18 cellular contexts compared by ENCODE assay signal in genomic region chr20:51569815-51570741, GRCh38. TPM values are rescaled to one million over a fixed set of nuclear protein-coding genes. Genes with fewer than 3 reads are reported as not detected.
DNase-seq lines count a peak whose midpoint lies in the region; ATAC-seq, FAIRE-seq and TF ChIP-seq lines count a peak whose summit lies in the region.
"Had no signal": no experiment of that assay in that cellular context is flagged by ENCODE, and none has a peak within 500 bp of the region (broad histone marks: within the 10 kb centered on the region; RNA-seq: fewer than 3 reads in every experiment).

No MANE protein-coding gene starts in this region.

- no TSS peak for BruUV-seq in IMR-90 (replicated peaks; lab: Mats Ljungman, UMichigan)

- H4K20me1 ChIP-seq in IMR-90 (ENCODE audit: insufficient read depth, low read length), result no peaks in the 10 kb centered on the region

- TF ChIP-seq CTCF in IMR-90 (conservative IDR thresholded peaks at IDR 0.05; ENCODE audit: low read depth, low read length), result no peak

- H2BK120ac ChIP-seq in IMR-90 (ENCODE audit: low read depth, low read length), result no peak overlapping the region

- no peak overlapping the region for H3K18ac ChIP-seq in IMR-90 (ENCODE audit: low read depth, low read length)

- peak overlapping the region; percentile 10; the same call in 1 of the 2 replicates for H3K4me2 ChIP-seq in IMR-90 (ENCODE audit: low read depth, low read length)

- no peak overlapping the region for H2AK9ac ChIP-seq in IMR-90 (replicated peaks; ENCODE audit: low read depth, low read length, poor library complexity)

- no peaks in the 10 kb centered on the region for H3K79me1 ChIP-seq in IMR-90 (ENCODE audit: low read depth in 1 of 2, low read length in 2 of 2)

- peaks cover 4% of the 10 kb centered on the region; the same call in 1 of the 2 replicates for H3K4me1 ChIP-seq in IMR-90 (ENCODE audit: control insufficient read depth, insufficient read depth, low read length)
- H3K4me1 ChIP-seq: foreskin keratinocyte had no signal

- POLR2A ChIA-PET in IMR-90 (lab: Charles Lee; ENCODE audit: unreplicated experiment), result no interaction called here

- H4K5ac ChIP-seq in IMR-90 (ENCODE audit: low read depth, low read length), result no peak overlapping the region

- H2AFZ ChIP-seq in IMR-90 (replicated peaks; ENCODE audit: low read length, poor library complexity), result peak overlapping the region; percentile 66

- WGBS in IMR-90 (ENCODE audit: extremely low coverage in 2 of 2, insufficient read length in 1 of 2), 2 experiments, result 67% methylated on average over 10 of the region's 25 CpGs; no CpG with 5 or more reads in 1 of the 2 experiments

- 0 out of 2 replicates have a peak overlapping the region, but pooled peaks have one; percentile 29 for H3K14ac ChIP-seq in IMR-90 (replicated peaks; ENCODE audit: low read depth, low read length)

- no peak for TF ChIP-seq POLR2A in IMR-90 (IDR thresholded peaks at IDR 0.05; ENCODE audit: low read depth, low read length)

- FAIRE-seq in GM19239 (lab: Jason Lieb, UNC), result no peak

- 0 out of 2 replicates have a peak, but pooled peaks cover 3% of the 10 kb centered on the region for H3K9me1 ChIP-seq in IMR-90 (ENCODE audit: insufficient read depth, low read length)

- H2BK5ac ChIP-seq in IMR-90 (ENCODE audit: low read depth, low read length, poor library complexity, severe bottlenecking), result no peak overlapping the region

- no peak overlapping the region for H3K56ac ChIP-seq in IMR-90 (ENCODE audit: extremely low read depth, insufficient read depth, low read length)

- no peak for TF ChIP-seq RAD21 in IMR-90 (IDR thresholded peaks at IDR 0.05; ENCODE audit: low read length)

- CTCF ChIA-PET in IMR-90 (lab: Yijun Ruan, JAX), result no interaction called here

- H3K27ac ChIP-seq in IMR-90 (ENCODE audit: insufficient read depth, low read length) (no peak overlapping the region), caudate nucleus (ENCODE audit: low read depth, low read length) (peak overlapping the region; percentile 16)
- H3K27ac ChIP-seq: foreskin keratinocyte had no signal

- dilution Hi-C loops in IMR-90 (cut with HindIII; ENCODE audit: low sequenced_read_pairs, unreplicated experiment), result no loop called here

- no peak overlapping the region for H3K9ac ChIP-seq in IMR-90 (ENCODE audit: low read depth, low read length)

- H2AK5ac ChIP-seq in IMR-90 (ENCODE audit: low read depth, low read length), result no peak overlapping the region

- no peak overlapping the region for H3K4ac ChIP-seq in IMR-90 (ENCODE audit: low read depth, low read length)

- no peak for ATAC-seq in IMR-90 (ENCODE audit: low read depth)
- ATAC-seq: activated T-cell treated with anti-CD3 and anti-CD28 coated beads, Interleukin-2, amount 50 U/mL, for 4 hours; foreskin keratinocyte; stimulated activated naive CD8-positive, alpha-beta T cell treated with anti-CD3 and anti-CD28 coated beads, Interleukin-15, amount 100 ng/mL, for 72 hours had no signal

- no peak overlapping the region for H3K23ac ChIP-seq in IMR-90 (ENCODE audit: low read depth, low read length)

- H3K27me3 ChIP-seq in IMR-90 (ENCODE audit: control insufficient read depth, insufficient read depth, low read length), result peaks cover 2% of the 10 kb centered on the region
- H3K27me3 ChIP-seq: Peyer's patch had no signal

- H2BK20ac ChIP-seq in IMR-90 (ENCODE audit: low read depth, low read length), result no peak overlapping the region

- intact Hi-C loops in IMR-90 (cut with micrococcal nuclease), result no loop called here

- peaks cover 5% of the 10 kb centered on the region for H3K9me3 ChIP-seq in IMR-90 (ENCODE audit: control insufficient read depth, insufficient read depth, low read length)
- H3K9me3 ChIP-seq: Peyer's patch had no signal

- no peak overlapping the region for H4K91ac ChIP-seq in IMR-90 (ENCODE audit: insufficient read depth, low read depth, low read length)

- DNase-seq in IMR-90, result no peak
- peak in 40 of 61 donors; percentile 13 to 94 (median 52) for DNase-seq in caudate nucleus (lab: John Stamatoyannopoulos, UW)
- peak; percentile 7 for DNase-seq in inferior parietal cortex (ENCODE audit: extremely low spot score)
- DNase-seq in superior temporal gyrus (ENCODE audit: extremely low spot score), result peak; percentile 36
- DNase-seq in activated gamma-delta T cell (lab: John Stamatoyannopoulos, UW), result no peak
- no peak for DNase-seq in kidney glomerular epithelial cell (lab: John Stamatoyannopoulos, UW)
- DNase-seq in GM19239 (ENCODE audit: insufficient read length, low spot score), result no peak
- DNase-seq in stimulated activated CD4-positive, alpha-beta T cell treated with anti-CD3 and anti-CD28 coated beads, Interleukin-2, amount 100 ng/mL, for 48 hours, result no peak
- DNase-seq: activated CD4-positive, alpha-beta T cell treated with anti-CD3 and anti-CD28 coated beads for 4 hours; activated T-cell treated with anti-CD3 and anti-CD28 coated beads, Interleukin-2, amount 50 U/mL, for 4 hours; amygdala; CD4-positive, alpha-beta T cell; foreskin keratinocyte; naive B cell; NCI-H1417 treated with DMSO at 0.1 percent for 48 hours; NCI-H524 treated with DMSO at 0.1 percent for 48 hours; Peyer's patch; stimulated activated naive CD8-positive, alpha-beta T cell treated with anti-CD3 and anti-CD28 coated beads, Interleukin-15, amount 100 ng/mL, for 72 hours had no signal

- H4K8ac ChIP-seq in IMR-90 (ENCODE audit: low read depth in 2 of 2, low read length in 2 of 2), result no peak overlapping the region

- H3K4me3 ChIP-seq in IMR-90 (ENCODE audit: insufficient read depth, low read depth, low read length), result no peak overlapping the region
- H3K4me3 ChIP-seq: Peyer's patch had no signal

- H2BK15ac ChIP-seq in IMR-90 (ENCODE audit: low read depth, low read length), result no peak overlapping the region

- in situ Hi-C loops in IMR-90 (cut with MboI; ENCODE audit: low sequenced_read_pairs), result no loop called here

- no peaks in the 10 kb centered on the region for H3K36me3 ChIP-seq in IMR-90 (ENCODE audit: control insufficient read depth, insufficient read depth, low read length)
- H3K36me3 ChIP-seq: Peyer's patch had no signal

TF ChIP-seq in IMR-90, 13 proteins besides CTCF, POLR2A, EP300 and RAD21:
- TF ChIP-seq MXI1 (IDR thresholded peaks at IDR 0.05; ENCODE audit: borderline replicate concordance, low read depth, low read length) (no peak), MAFK (IDR thresholded peaks at IDR 0.05; ENCODE audit: low read depth, low read length) (no peak), ELK1 (IDR thresholded peaks at IDR 0.05; ENCODE audit: borderline replicate concordance, low read depth, low read length) (no peak), USF2 (IDR thresholded peaks at IDR 0.05; ENCODE audit: low read depth, low read length) (no peak), FOS (IDR thresholded peaks at IDR 0.05; ENCODE audit: low read depth, low read length) (peak; percentile 12; the same call in 1 of the 2 replicates), NFE2L2 (IDR thresholded peaks at IDR 0.05; ENCODE audit: low read depth, low read length) (no peak)

RNA-seq across cellular contexts. Expression of gene NFATC2, which starts 27.6 kb away (rescaled TPM):
- 0.18 and 0.28 TPM in 2 replicates for total RNA-seq in IMR-90 (2012; rRNA removed)
- 0.38 and 0.44 TPM in 2 replicates for polyA plus RNA-seq in IMR-90 (2012; rRNA removed)
- 0.16 and 0.22 TPM in 2 replicates for polyA plus RNA-seq in IMR-90 (2012; cell fraction: cytosol; rRNA removed)
- 0.70 and 0.74 TPM in 2 replicates for polyA plus RNA-seq in IMR-90 (2012; cell fraction: nucleus; rRNA removed; ENCODE audit: low replicate concordance)

Comparison
In these comparisons a context has a peak if more than half of its experiments do, and no peak if none do; other contexts are left out.
1. DNase-seq: peak in caudate nucleus (40 of 61), inferior parietal cortex (single experiment) and superior temporal gyrus (single experiment); none in IMR-90 (single experiment), activated gamma-delta T cell (single experiment), kidney glomerular epithelial cell (single experiment), GM19239 (single experiment) and stimulated activated CD4-positive, alpha-beta T cell treated with anti-CD3 and anti-CD28 coated beads, Interleukin-2, amount 100 ng/mL, for 48 hours (0 of 2).